9 cellular contexts compared by ENCODE assay signal in genomic region chr15:77633913-77634265, GRCh38. TPM values are rescaled to one million over a fixed set of nuclear protein-coding genes. Genes with fewer than 3 reads are reported as not detected.
DNase-seq lines count a peak whose midpoint lies in the region; ATAC-seq and TF ChIP-seq lines count a peak whose summit lies in the region.
"Had no signal": no experiment of that assay in that cellular context is flagged by ENCODE, and none has a peak within 500 bp of the region (broad histone marks: within the 10 kb centered on the region; RNA-seq: fewer than 3 reads in every experiment).

No MANE protein-coding gene starts in this region.

- CTCF ChIA-PET in GM10248 (lab: Yijun Ruan, JAX): interaction anchor here (0.8 to 4.4 kb wide), 23 partner anchors 9 to 625 kb away, joined by 3 to 74 read pairs (median 4); no protein-coding TSS in a partner anchor

- H3K27me3 ChIP-seq in effector memory CD4-positive, alpha-beta T cell (replicated peaks; ENCODE audit: control insufficient read depth, insufficient read depth, low read length, poor library complexity, severe bottlenecking): peaks cover 37% of the 10 kb centered on the region
- H3K27me3 ChIP-seq in tibial artery: peaks cover 0 to 77% of the 10 kb centered on the region in 2 donors

- intact Hi-C loops in tibial artery (cut with DNase I; ENCODE audit: low total_unique reads): loop anchor here (5.0 kb wide), 1 partner anchor 188 kb away; no protein-coding TSS in a partner anchor

- POLR2A ChIA-PET in GM10248 (lab: Yijun Ruan, JAX): no interaction called here

- peak overlapping the region; percentile 58 for H3K27ac Mint-ChIP-seq in neural crest cell (ENCODE audit: unreplicated experiment)
- H3K27ac Mint-ChIP-seq: activated T-helper 1 cell treated with anti-CD3 and anti-CD28 coated beads, Interleukin-12 subunit alpha, Interleukin-12 subunit beta, Interleukin-2, Interleukin-4 antibody, amounts not matched to agents 30 ng/mL and 10 ng/mL and 1 ng/mL, durations not matched to agents 14 hours and 24 hours and 36 hours had no signal

- H3K4me1 Mint-ChIP-seq in neural crest cell: peaks cover 31% of the 10 kb centered on the region

- no peaks in the 10 kb centered on the region for H3K9me3 Mint-ChIP-seq in neural crest cell
- H3K9me3 Mint-ChIP-seq: activated T-helper 1 cell treated with anti-CD3 and anti-CD28 coated beads, Interleukin-12 subunit alpha, Interleukin-12 subunit beta, Interleukin-2, Interleukin-4 antibody, amounts not matched to agents 30 ng/mL and 10 ng/mL and 1 ng/mL, durations not matched to agents 14 hours and 24 hours and 36 hours had no signal

- no peak overlapping the region for H3K27ac ChIP-seq in effector memory CD4-positive, alpha-beta T cell (ENCODE audit: insufficient read depth, low read length, poor library complexity, severe bottlenecking)
- no peak overlapping the region for H3K27ac ChIP-seq in tibial artery

- H3K9me3 ChIP-seq in effector memory CD4-positive, alpha-beta T cell (ENCODE audit: control insufficient read depth, low read length): no peaks in the 10 kb centered on the region
- H3K9me3 ChIP-seq in tibial artery: no peaks in the 10 kb centered on the region

- H3K4me3 Mint-ChIP-seq in neural crest cell: peak overlapping the region; percentile 90

- DNase-seq in GM10248 (ENCODE audit: extremely low spot score): no peak
- DNase-seq in NCI-H146 (lab: John Stamatoyannopoulos, UW): peak; percentile 86
- DNase-seq in effector memory CD4-positive, alpha-beta T cell: no peak
- no peak for DNase-seq in neural crest cell (ENCODE audit: low read depth, low spot score)
- DNase-seq in NCI-H774 (lab: John Stamatoyannopoulos, UW): no peak
- no peak for DNase-seq in tibial artery
- no peak for DNase-seq in DMS79 (lab: John Stamatoyannopoulos, UW)

- TF ChIP-seq CTCF in GM10248 (IDR thresholded peaks at IDR 0.05; ENCODE audit: control extremely low read depth, extremely low read depth, low read depth, missing control alignments): peak; percentile 15
- no peak for TF ChIP-seq CTCF in neural crest cell (conservative IDR thresholded peaks at IDR 0.05)
- TF ChIP-seq CTCF in tibial artery (IDR thresholded peaks at IDR 0.05): no peak

- peak overlapping the region; percentile 40 for H3K4me3 ChIP-seq in effector memory CD4-positive, alpha-beta T cell (ENCODE audit: insufficient read depth, low read depth, low read length, poor library complexity, severe bottlenecking)
- no peak overlapping the region for H3K4me3 ChIP-seq in tibial artery

- peaks cover 30% of the 10 kb centered on the region for H3K27me3 Mint-ChIP-seq in neural crest cell (ENCODE audit: low read depth)

- ATAC-seq in GM21576 (IDR thresholded peaks at IDR 0.05; ENCODE audit: unreplicated experiment): no peak

- no peaks in the 10 kb centered on the region for H3K36me3 Mint-ChIP-seq in neural crest cell (ENCODE audit: low read depth)

- no peaks in the 10 kb centered on the region for H3K36me3 ChIP-seq in effector memory CD4-positive, alpha-beta T cell (ENCODE audit: control insufficient read depth, insufficient read depth, low read length)
- H3K36me3 ChIP-seq in tibial artery: no peaks in the 10 kb centered on the region

- H3K4me1 ChIP-seq in effector memory CD4-positive, alpha-beta T cell (ENCODE audit: control insufficient read depth, insufficient read depth, low read length, poor library complexity, severe bottlenecking): peaks cover 14% of the 10 kb centered on the region
- peaks cover 0 to 38% (median 27%) of the 10 kb centered on the region in 4 donors for H3K4me1 ChIP-seq in tibial artery

RNA-seq across cellular contexts. Expression of gene LINGO1, which starts 1.2 kb away (rescaled TPM):
- total RNA-seq in neural crest cell: 31.0 and 36.8 TPM in 2 replicates
- total RNA-seq: activated T-helper 1 cell treated with anti-CD3 and anti-CD28 coated beads, Interleukin-12 subunit alpha, Interleukin-12 subunit beta, Interleukin-2, Interleukin-4 antibody, amounts not matched to agents 30 ng/mL and 10 ng/mL and 1 ng/mL, durations not matched to agents 14 hours and 24 hours and 36 hours had no signal
